Comparison of ENCODE assay signal across 11 cellular contexts in genomic region chr3:54822206-54822605, GRCh38.
DNase-seq lines count a peak whose midpoint lies in the region; ATAC-seq and TF ChIP-seq lines count a peak whose summit lies in the region.
"Had no signal": no experiment of that assay in that cellular context is flagged by ENCODE, and none has a peak within 500 bp of the region (broad histone marks: within the 10 kb centered on the region; RNA-seq: fewer than 3 reads in every experiment).

No MANE protein-coding gene starts in this region.

- H3K27me3 ChIP-seq in brain microvascular endothelial cell (replicated peaks) (no peaks in the 10 kb centered on the region), transverse colon (no peaks in the 10 kb centered on the region)

- H3K9me3 ChIP-seq in transverse colon: no peaks in the 10 kb centered on the region

- TF ChIP-seq EP300 in transverse colon (IDR thresholded peaks at IDR 0.05; ENCODE audit: low read depth): no peak

- TF ChIP-seq CTCF in brain microvascular endothelial cell (IDR thresholded peaks at IDR 0.05; ENCODE audit: low read depth, low read length, missing control alignments) (no peak), transverse colon (IDR thresholded peaks at IDR 0.05) (no peak)

- TF ChIP-seq POLR2A in transverse colon (IDR thresholded peaks at IDR 0.05): no peak

- intact Hi-C loops in transverse colon (cut with DNase I; ENCODE audit: low total_unique reads): no loop called here

- in situ Hi-C loops in brain microvascular endothelial cell (cut with HindIII; ENCODE audit: low pct_ligation_motif_present, low sequenced_read_pairs): no loop called here
- in situ Hi-C loops in transverse colon (cut with MboI; ENCODE audit: low pct_ligation_motif_present in 1 of 4, low pct_unique_long_range_greater_than_20kb in 1 of 4, low sequenced_read_pairs in 3 of 4): no loop called here

- ATAC-seq in GM21723 (IDR thresholded peaks at IDR 0.05; ENCODE audit: unreplicated experiment) (no peak), HG02798 (IDR thresholded peaks at IDR 0.05; ENCODE audit: poor library complexity, unreplicated experiment) (no peak)
- ATAC-seq: stimulated activated memory B cell treated with anti-CD40 and anti-IgM and Interleukin-4, amounts not matched to agents 10 μg/mL and 1 μg/mL and 100 μg/mL, for 72 hours had no signal

- no peak overlapping the region for H3K4me3 ChIP-seq in brain microvascular endothelial cell (ENCODE audit: low read depth, low read length)
- no peak overlapping the region for H3K4me3 ChIP-seq in transverse colon
- H3K4me3 ChIP-seq: PC-9 had no signal

- DNase-seq in NCI-H526 (lab: John Stamatoyannopoulos, UW) (peak; percentile 59 to 71), NCI-H526 treated with DMSO at 0.1 percent for 48 hours (lab: John Stamatoyannopoulos, UW) (no peak), brain microvascular endothelial cell (peak; percentile 4), inferior parietal cortex (ENCODE audit: extremely low spot score) (peak; percentile 75), transverse colon (peak; percentile 25), KG1 (lab: John Stamatoyannopoulos, UW) (no peak)
- DNase-seq: activated gamma-delta T cell, PC-9 had no signal

- H3K36me3 ChIP-seq in brain microvascular endothelial cell (replicated peaks): no peaks in the 10 kb centered on the region
- H3K36me3 ChIP-seq in transverse colon: no peaks in the 10 kb centered on the region

- WGBS in transverse colon (ENCODE audit: low coverage in 1 of 2), 2 donors: 4 to 17% methylated on average over 1 of the region's 1 CpG

- peaks cover 0 to 15% (median 7%) of the 10 kb centered on the region in 4 donors for H3K4me1 ChIP-seq in transverse colon

- H3K27ac ChIP-seq in brain microvascular endothelial cell (no peak overlapping the region), transverse colon (peak overlapping the region in 1 of 4 donors; percentile 22)
- H3K27ac ChIP-seq: PC-9 had no signal

Comparison
In these comparisons a context has a peak if more than half of its experiments do, and no peak if none do; other contexts are left out.
1. DNase-seq: peak in NCI-H526 (2 of 2), brain microvascular endothelial cell (single experiment), inferior parietal cortex (single experiment) and transverse colon (single experiment); none in NCI-H526 treated with DMSO at 0.1 percent for 48 hours (single experiment) and KG1 (single experiment).